29 cellular contexts compared by ENCODE assay signal in genomic region chr1:232146514-232146913, GRCh38.
"Had no signal": no experiment of that assay in that cellular context is flagged by ENCODE, and none has a peak within 500 bp of the region (broad histone marks: within the 10 kb centered on the region; RNA-seq: fewer than 3 reads in every experiment).

No MANE protein-coding gene starts in this region.

- ATAC-seq: stimulated activated memory B cell treated with anti-CD40 and anti-IgM and Interleukin-4, amounts not matched to agents 10 μg/mL and 1 μg/mL and 100 μg/mL, for 72 hours; stimulated activated naive B cell treated with anti-CD40 and anti-IgM and Interleukin-4, amounts not matched to agents 10 μg/mL and 1 μg/mL and 100 μg/mL, for 72 hours; stimulated activated naive CD8-positive, alpha-beta T cell treated with anti-CD3 and anti-CD28 coated beads, Interleukin-15, amount 100 ng/mL, for 72 hours; stimulated activated naive CD8-positive, alpha-beta T cell treated with anti-CD3 and anti-CD28 coated beads, Interleukin-15, Interleukin-2, amounts not matched to agents 100 U/mL and 50 U/mL, for 24 hours; upper lobe of right lung had no signal

- H3K27ac Mint-ChIP-seq: stimulated activated effector memory CD8-positive, alpha-beta T cell treated with anti-CD3 and anti-CD28 coated beads, Interleukin-12 subunit alpha, Interleukin-12 subunit beta, amount 100 ng/mL, for 72 hours; stimulated activated memory B cell treated with anti-CD40 and anti-IgM and Interleukin-4, amounts not matched to agents 10 μg/mL and 1 μg/mL and 100 μg/mL, for 72 hours; stimulated activated naive B cell treated with anti-CD40 and anti-IgM and Interleukin-4, amounts not matched to agents 10 μg/mL and 1 μg/mL and 100 μg/mL, for 72 hours; stimulated activated naive CD8-positive, alpha-beta T cell treated with anti-CD3 and anti-CD28 coated beads, Interleukin-15, amount 100 ng/mL, for 72 hours; stimulated activated naive CD8-positive, alpha-beta T cell treated with anti-CD3 and anti-CD28 coated beads, Interleukin-15, Interleukin-2, amounts not matched to agents 100 ng/mL and 50 ng/mL, for 24 hours; type B pancreatic cell had no signal

- H3K4me3 Mint-ChIP-seq: stimulated activated effector memory CD8-positive, alpha-beta T cell treated with anti-CD3 and anti-CD28 coated beads, Interleukin-12 subunit alpha, Interleukin-12 subunit beta, amount 100 ng/mL, for 72 hours; stimulated activated memory B cell treated with anti-CD40 and anti-IgM and Interleukin-4, amounts not matched to agents 10 μg/mL and 1 μg/mL and 100 μg/mL, for 72 hours; stimulated activated naive B cell treated with anti-CD40 and anti-IgM and Interleukin-4, amounts not matched to agents 10 μg/mL and 1 μg/mL and 100 μg/mL, for 72 hours; stimulated activated naive CD8-positive, alpha-beta T cell treated with anti-CD3 and anti-CD28 coated beads, Interleukin-15, amount 100 ng/mL, for 72 hours; stimulated activated naive CD8-positive, alpha-beta T cell treated with anti-CD3 and anti-CD28 coated beads, Interleukin-15, Interleukin-2, amounts not matched to agents 100 ng/mL and 50 ng/mL, for 24 hours; type B pancreatic cell had no signal

- H3K4me1 Mint-ChIP-seq: stimulated activated effector memory CD8-positive, alpha-beta T cell treated with anti-CD3 and anti-CD28 coated beads, Interleukin-12 subunit alpha, Interleukin-12 subunit beta, amount 100 ng/mL, for 72 hours; stimulated activated memory B cell treated with anti-CD40 and anti-IgM and Interleukin-4, amounts not matched to agents 10 μg/mL and 1 μg/mL and 100 μg/mL, for 72 hours; stimulated activated naive B cell treated with anti-CD40 and anti-IgM and Interleukin-4, amounts not matched to agents 10 μg/mL and 1 μg/mL and 100 μg/mL, for 72 hours; stimulated activated naive CD8-positive, alpha-beta T cell treated with anti-CD3 and anti-CD28 coated beads, Interleukin-15, amount 100 ng/mL, for 72 hours had no signal

- H3K27me3 Mint-ChIP-seq: stimulated activated memory B cell treated with anti-CD40 and anti-IgM and Interleukin-4, amounts not matched to agents 10 μg/mL and 1 μg/mL and 100 μg/mL, for 72 hours; stimulated activated naive B cell treated with anti-CD40 and anti-IgM and Interleukin-4, amounts not matched to agents 10 μg/mL and 1 μg/mL and 100 μg/mL, for 72 hours; stimulated activated naive CD8-positive, alpha-beta T cell treated with anti-CD3 and anti-CD28 coated beads, Interleukin-15, amount 100 ng/mL, for 72 hours had no signal

- H3K9me3 ChIP-seq: stomach, suprapubic skin, testis, thoracic aorta, thyroid gland, tibial artery, tibial nerve, transverse colon, upper lobe of left lung, upper lobe of right lung, uterus, vagina had no signal

- H3K4me1 ChIP-seq: testis, transverse colon, upper lobe of left lung, upper lobe of right lung, uterus had no signal

- H3K4me3 ChIP-seq: stomach, suprapubic skin, testis, thoracic aorta, thyroid gland, tibial artery, tibial nerve, transverse colon, upper lobe of left lung, upper lobe of right lung, uterus, vagina had no signal

- FAIRE-seq: urothelium cell line had no signal

- H3K9me3 Mint-ChIP-seq: stimulated activated effector memory CD8-positive, alpha-beta T cell treated with anti-CD3 and anti-CD28 coated beads, Interleukin-12 subunit alpha, Interleukin-12 subunit beta, amount 100 ng/mL, for 72 hours; stimulated activated memory B cell treated with anti-CD40 and anti-IgM and Interleukin-4, amounts not matched to agents 10 μg/mL and 1 μg/mL and 100 μg/mL, for 72 hours; stimulated activated naive CD8-positive, alpha-beta T cell treated with anti-CD3 and anti-CD28 coated beads, Interleukin-15, amount 100 ng/mL, for 72 hours; stimulated activated naive CD8-positive, alpha-beta T cell treated with anti-CD3 and anti-CD28 coated beads, Interleukin-15, Interleukin-2, amounts not matched to agents 100 ng/mL and 50 ng/mL, for 24 hours; type B pancreatic cell had no signal

- H3K27ac ChIP-seq: stomach, suprapubic skin, testis, thoracic aorta, thyroid gland, tibial artery, transverse colon, upper lobe of left lung, upper lobe of right lung, uterus, vagina had no signal

- H3K36me3 Mint-ChIP-seq: stimulated activated effector memory CD8-positive, alpha-beta T cell treated with anti-CD3 and anti-CD28 coated beads, Interleukin-12 subunit alpha, Interleukin-12 subunit beta, amount 100 ng/mL, for 72 hours; stimulated activated memory B cell treated with anti-CD40 and anti-IgM and Interleukin-4, amounts not matched to agents 10 μg/mL and 1 μg/mL and 100 μg/mL, for 72 hours; stimulated activated naive B cell treated with anti-CD40 and anti-IgM and Interleukin-4, amounts not matched to agents 10 μg/mL and 1 μg/mL and 100 μg/mL, for 72 hours; type B pancreatic cell had no signal

- DNase-seq: stimulated activated CD4-positive, alpha-beta T cell treated with anti-CD3 and anti-CD28 coated beads, Interleukin-2, amount 100 ng/mL, for 48 hours; stimulated activated CD4-positive, alpha-beta T cell treated with anti-CD3 and anti-CD28 coated beads, Interleukin-4, amount 100 ng/mL, for 1 hour; stimulated activated CD4-positive, alpha-beta T cell treated with anti-CD3 and anti-CD28 coated beads, Interleukin-4, amount 100 ng/mL, for 24 hours; stimulated activated CD4-positive, alpha-beta T cell treated with anti-CD3 and anti-CD28 coated beads, Interleukin-4, amount 100 ng/mL, for 4 hours; stimulated activated CD8-positive, alpha-beta memory T cell treated with anti-CD3 and anti-CD28 coated beads, Interleukin-4, amount 100 ng/mL, for 48 hours; stimulated activated naive B cell treated with anti-CD40 and anti-IgM and Interleukin-4, amounts not matched to agents 10 μg/mL and 1 μg/mL and 100 μg/mL, for 72 hours; stimulated activated naive CD4-positive, alpha-beta T cell; stimulated activated naive CD4-positive, alpha-beta T cell treated with Interleukin-2 at 50 U/mL for 16 hours; stimulated activated naive CD8-positive, alpha-beta T cell treated with anti-CD3 and anti-CD28 coated beads, Interleukin-15, amount 100 ng/mL, for 72 hours; stimulated activated naive CD8-positive, alpha-beta T cell treated with anti-CD3 and anti-CD28 coated beads, Interleukin-15, Interleukin-2, amounts not matched to agents 100 U/mL and 50 U/mL, for 24 hours; stomach; substantia nigra; testis; thyroid gland; tibial artery; transverse colon; trophoblast cell; upper lobe of left lung; upper lobe of right lung; uterus had no signal

- H3K36me3 ChIP-seq: stomach, suprapubic skin, thoracic aorta, thyroid gland, tibial artery, tibial nerve, transverse colon, upper lobe of left lung, upper lobe of right lung, uterus, vagina had no signal

- H3K27me3 ChIP-seq: stomach, suprapubic skin, testis, thyroid gland, tibial artery, tibial nerve, transverse colon, upper lobe of left lung, upper lobe of right lung, uterus, vagina had no signal
